Comparison of ENCODE assay signal across 8 cellular contexts in genomic region chr18:48037481-48038271, GRCh38.
DNase-seq lines count a peak whose midpoint lies in the region; ATAC-seq and TF ChIP-seq lines count a peak whose summit lies in the region.

No MANE protein-coding gene starts in this region.

- no peaks in the 10 kb centered on the region for H3K9me1 ChIP-seq in IMR-90 (ENCODE audit: insufficient read depth, low read length)

- BruUV-seq in IMR-90 (replicated peaks; lab: Mats Ljungman, UMichigan), result no TSS peak

- TF ChIP-seq RAD21 in IMR-90 (IDR thresholded peaks at IDR 0.05; ENCODE audit: low read length), result no peak

- H3K4me1 ChIP-seq in IMR-90 (ENCODE audit: control insufficient read depth, insufficient read depth, low read length) (no peaks in the 10 kb centered on the region), adrenal gland (replicated peaks in 1 of 2) (peaks cover 25 to 44% of the 10 kb centered on the region in 2 donors)

- H3K79me1 ChIP-seq in IMR-90 (ENCODE audit: low read depth in 1 of 2, low read length in 2 of 2), result no peaks in the 10 kb centered on the region

- H2AFZ ChIP-seq in IMR-90 (replicated peaks; ENCODE audit: low read length, poor library complexity), result peak overlapping the region; percentile 43

- H3K4ac ChIP-seq in IMR-90 (ENCODE audit: low read depth, low read length), result no peak overlapping the region

- no peak overlapping the region for H2BK15ac ChIP-seq in IMR-90 (ENCODE audit: low read depth, low read length)

- H3K36me3 ChIP-seq in IMR-90 (ENCODE audit: control insufficient read depth, insufficient read depth, low read length), result no peaks in the 10 kb centered on the region
- H3K36me3 ChIP-seq in adrenal gland (replicated peaks in 1 of 2), result no peaks in the 10 kb centered on the region

- no peak overlapping the region for H3K56ac ChIP-seq in IMR-90 (ENCODE audit: extremely low read depth, insufficient read depth, low read length)

- H4K91ac ChIP-seq in IMR-90 (ENCODE audit: insufficient read depth, low read depth, low read length), result no peak overlapping the region

- H3K4me2 ChIP-seq in IMR-90 (ENCODE audit: low read depth, low read length), result no peak overlapping the region

- no peak overlapping the region for H2BK5ac ChIP-seq in IMR-90 (ENCODE audit: low read depth, low read length, poor library complexity, severe bottlenecking)

- no peaks in the 10 kb centered on the region for H4K20me1 ChIP-seq in IMR-90 (ENCODE audit: insufficient read depth, low read length)

- H3K23ac ChIP-seq in IMR-90 (ENCODE audit: low read depth, low read length), result no peak overlapping the region

- H3K4me1 Mint-ChIP-seq in progenitor cell of endocrine pancreas (ENCODE audit: low read depth), result no peaks in the 10 kb centered on the region

- H3K18ac ChIP-seq in IMR-90 (ENCODE audit: low read depth, low read length), result no peak overlapping the region

- DNase-seq in AG09309 (ENCODE audit: low read depth) (no peak), IMR-90 (no peak), adrenal gland (peak in 6 of 7 donors; percentile 20 to 65 (median 40)), kidney glomerular epithelial cell (lab: John Stamatoyannopoulos, UW) (peak; percentile 40), progenitor cell of endocrine pancreas (ENCODE audit: low spot score, unreplicated experiment) (no peak)
- DNase-seq in activated CD4-positive, CD25-positive, alpha-beta regulatory T cell (lab: John Stamatoyannopoulos, UW), result no peak

- H3K9me3 ChIP-seq in IMR-90 (ENCODE audit: control insufficient read depth, insufficient read depth, low read length) (no peaks in the 10 kb centered on the region), adrenal gland (replicated peaks in 1 of 3) (no peaks in the 10 kb centered on the region)

- dilution Hi-C loops in IMR-90 (cut with HindIII; ENCODE audit: low sequenced_read_pairs, unreplicated experiment), result no loop called here

- H3K36me3 Mint-ChIP-seq in progenitor cell of endocrine pancreas (ENCODE audit: insufficient read depth), result no peaks in the 10 kb centered on the region

- TF ChIP-seq CTCF in AG09309 (IDR thresholded peaks at IDR 0.05; ENCODE audit: control insufficient read depth, insufficient read depth, low read depth, low read length, missing control alignments) (peak; percentile 5), IMR-90 (conservative IDR thresholded peaks at IDR 0.05; ENCODE audit: low read depth, low read length) (no peak), adrenal gland (IDR thresholded peaks at IDR 0.05) (peak in 4 of 6 experiments; percentile 27 to 42 (median 34)), progenitor cell of endocrine pancreas (IDR thresholded peaks at IDR 0.05; ENCODE audit: unreplicated experiment) (no peak)

- H2AK9ac ChIP-seq in IMR-90 (replicated peaks; ENCODE audit: low read depth, low read length, poor library complexity), result no peak overlapping the region

- H3K27me3 ChIP-seq in IMR-90 (ENCODE audit: control insufficient read depth, insufficient read depth, low read length) (peaks cover 5% of the 10 kb centered on the region), adrenal gland (no peaks in the 10 kb centered on the region)

- no peak overlapping the region for H3K14ac ChIP-seq in IMR-90 (replicated peaks; ENCODE audit: low read depth, low read length)

- intact Hi-C loops in IMR-90 (cut with micrococcal nuclease) (no loop called here), adrenal gland (cut with DNase I) (loop anchor here in 1 of 2 donors (10.0 kb wide), 1 partner anchor 87 kb away; no protein-coding TSS in a partner anchor)

- H3K27me3 Mint-ChIP-seq in progenitor cell of endocrine pancreas, result peaks cover 9% of the 10 kb centered on the region

- no peak overlapping the region for H2BK20ac ChIP-seq in IMR-90 (ENCODE audit: low read depth, low read length)

- no peak overlapping the region for H4K5ac ChIP-seq in IMR-90 (ENCODE audit: low read depth, low read length)

- H3K9me3 Mint-ChIP-seq in progenitor cell of endocrine pancreas (ENCODE audit: low read depth), result no peaks in the 10 kb centered on the region

- in situ Hi-C loops in IMR-90 (cut with MboI; ENCODE audit: low sequenced_read_pairs), result no loop called here

- no peak overlapping the region for H4K8ac ChIP-seq in IMR-90 (ENCODE audit: low read depth in 2 of 2, low read length in 2 of 2)

- no peak overlapping the region for H2AK5ac ChIP-seq in IMR-90 (ENCODE audit: low read depth, low read length)

- WGBS in IMR-90 (ENCODE audit: extremely low coverage in 2 of 2, insufficient read length in 1 of 2), 2 experiments, result 60% methylated on average over 5 of the region's 16 CpGs; no CpG with 5 or more reads in 1 of the 2 experiments
- 78 to 87% (median 80%) methylated on average over 8 to 16 of the region's 16 CpGs for WGBS in adrenal gland, 4 donors

- H3K4me3 ChIP-seq in AG09309 (ENCODE audit: control insufficient read depth, low read depth, low read length) (no peak overlapping the region), IMR-90 (ENCODE audit: insufficient read depth, low read depth, low read length) (no peak overlapping the region), adrenal gland (no peak overlapping the region)

- ATAC-seq in IMR-90 (ENCODE audit: low read depth) (no peak), HG02970 (IDR thresholded peaks at IDR 0.05; ENCODE audit: low FRiP score, unreplicated experiment) (no peak), GM21786 (IDR thresholded peaks at IDR 0.05; ENCODE audit: unreplicated experiment) (no peak)

- H3K27ac ChIP-seq in IMR-90 (ENCODE audit: insufficient read depth, low read length) (no peak overlapping the region), adrenal gland (peak overlapping the region in 3 of 5 donors; percentile 26 to 83 (median 83))

- TF ChIP-seq POLR2A in IMR-90 (IDR thresholded peaks at IDR 0.05; ENCODE audit: low read depth, low read length) (no peak), adrenal gland (IDR thresholded peaks at IDR 0.05) (no peak)

- H3K27ac Mint-ChIP-seq in progenitor cell of endocrine pancreas, result no peak overlapping the region

- POLR2A ChIA-PET in IMR-90 (lab: Charles Lee; ENCODE audit: unreplicated experiment), result no interaction called here

- H3K4me3 Mint-ChIP-seq in progenitor cell of endocrine pancreas (ENCODE audit: low read depth), result no peak overlapping the region

- H3K9ac ChIP-seq in IMR-90 (ENCODE audit: low read depth, low read length), result no peak overlapping the region

- CTCF ChIA-PET in IMR-90 (lab: Yijun Ruan, JAX), result interaction anchor here (0.5 kb wide), 1 partner anchor 219 kb away, joined by 6 read pairs; no protein-coding TSS in a partner anchor

- no peak overlapping the region for H2BK120ac ChIP-seq in IMR-90 (ENCODE audit: low read depth, low read length)

TF ChIP-seq in IMR-90, 13 proteins besides CTCF, POLR2A, EP300 and RAD21:
- TF ChIP-seq MAFK (IDR thresholded peaks at IDR 0.05; ENCODE audit: low read depth, low read length) (no peak), FOS (IDR thresholded peaks at IDR 0.05; ENCODE audit: low read depth, low read length) (no peak), MAZ (IDR thresholded peaks at IDR 0.05; ENCODE audit: borderline replicate concordance, low read depth, low read length) (no peak), BHLHE40 (IDR thresholded peaks at IDR 0.05; ENCODE audit: low read depth, low read length) (no peak), USF2 (IDR thresholded peaks at IDR 0.05; ENCODE audit: low read depth, low read length) (no peak), SMC3 (IDR thresholded peaks at IDR 0.05; ENCODE audit: low read depth, low read length) (no peak)

Comparison
In these comparisons a context has a peak if more than half of its experiments do, and no peak if none do; other contexts are left out.
1. DNase-seq: peak in adrenal gland (6 of 7) and kidney glomerular epithelial cell (single experiment); none in AG09309 (single experiment), IMR-90 (single experiment), progenitor cell of endocrine pancreas (single experiment) and activated CD4-positive, CD25-positive, alpha-beta regulatory T cell (0 of 4).
2. CTCF ChIP-seq: peak in AG09309 (single experiment) and adrenal gland (4 of 6); none in IMR-90 (single experiment) and progenitor cell of endocrine pancreas (single experiment).